In genomic region chr16:58411736-58412614, GRCh38 we compare ENCODE assay signal across 18 cellular contexts. TPM values are rescaled to one million over a fixed set of nuclear protein-coding genes. Genes with fewer than 3 reads are reported as not detected.
A peak's percentile ranks its signal among the peaks of the same experiment; 100 is the strongest.
DNase-seq lines count a peak whose midpoint lies in the region; TF ChIP-seq lines count a peak whose summit lies in the region.
"Had no signal": no experiment of that assay in that cellular context is flagged by ENCODE, and none has a peak within 500 bp of the region (broad histone marks: within the 10 kb centered on the region; RNA-seq: fewer than 3 reads in every experiment).

No MANE protein-coding gene starts in this region.

- H3K27me3 ChIP-seq in colonic mucosa: no peaks in the 10 kb centered on the region

- DNase-seq in DMS53 (lab: John Stamatoyannopoulos, UW) (peak; percentile 52), DMS53 treated with DMSO at 0.1 percent for 48 hours (lab: John Stamatoyannopoulos, UW; ENCODE audit: unreplicated experiment) (no peak), NOMO-1 treated with dmso at 0.1 percent for 144 hours (lab: John Stamatoyannopoulos, UW; ENCODE audit: unreplicated experiment) (peak; percentile 1), epithelial cell of esophagus (ENCODE audit: low read depth) (peak; percentile 80), nephron progenitor cell (no peak), NCI-H2171 treated with DMSO at 0.1 percent for 48 hours (lab: John Stamatoyannopoulos, UW) (no peak), colonic mucosa (no peak), superior temporal gyrus (ENCODE audit: extremely low spot score) (no peak)
- DNase-seq: CD4-positive, CD25-positive, alpha-beta regulatory T cell; naive thymus-derived CD8-positive, alpha-beta T cell; NCI-H1694 treated with DMSO at 0.1 percent for 48 hours; NCI-H526; stimulated activated naive CD4-positive, alpha-beta T cell; WERI-Rb-1 had no signal

- intact Hi-C loops in colonic mucosa (cut with DNase I): no loop called here

- no peak overlapping the region for H3K4me3 ChIP-seq in epithelial cell of esophagus (ENCODE audit: low read length)
- H3K4me3 ChIP-seq in colonic mucosa: no peak overlapping the region
- H3K4me3 ChIP-seq: gastroesophageal sphincter, GM23338 had no signal

- no peak overlapping the region for H3K9ac ChIP-seq in colonic mucosa (ENCODE audit: low read depth in 2 of 2, low read length in 2 of 2)

- H3K4me3 Mint-ChIP-seq in nephron progenitor cell: no peak overlapping the region
- H3K4me3 Mint-ChIP-seq: activated T-helper 17 cell treated with anti-CD3 and anti-CD28 coated beads, Interleukin-2, amount 50 U/mL, for 72 hours; CD4-positive, CD25-positive, alpha-beta regulatory T cell; GM23338; naive thymus-derived CD8-positive, alpha-beta T cell had no signal

- no peak for TF ChIP-seq CTCF in epithelial cell of esophagus (IDR thresholded peaks at IDR 0.05; ENCODE audit: insufficient read depth, low read depth, low read length, missing control alignments)
- TF ChIP-seq CTCF in nephron progenitor cell (IDR thresholded peaks at IDR 0.05): no peak
- no peak for TF ChIP-seq CTCF in colonic mucosa (IDR thresholded peaks at IDR 0.05)

- no peaks in the 10 kb centered on the region for H3K36me3 ChIP-seq in colonic mucosa
- H3K36me3 ChIP-seq: gastroesophageal sphincter, WERI-Rb-1 had no signal

- no peaks in the 10 kb centered on the region for H3K9me3 Mint-ChIP-seq in nephron progenitor cell
- H3K9me3 Mint-ChIP-seq: activated T-helper 17 cell treated with anti-CD3 and anti-CD28 coated beads, Interleukin-2, amount 50 U/mL, for 72 hours; CD4-positive, CD25-positive, alpha-beta regulatory T cell; GM23338; naive thymus-derived CD8-positive, alpha-beta T cell had no signal

- no peaks in the 10 kb centered on the region for H3K9me3 ChIP-seq in colonic mucosa
- H3K9me3 ChIP-seq: gastroesophageal sphincter had no signal

- peaks cover 28% of the 10 kb centered on the region for H3K27me3 Mint-ChIP-seq in nephron progenitor cell (ENCODE audit: low read depth, poor library complexity)
- H3K27me3 Mint-ChIP-seq: activated T-helper 17 cell treated with anti-CD3 and anti-CD28 coated beads, Interleukin-2, amount 50 U/mL, for 72 hours; progenitor cell of endocrine pancreas had no signal

- no peaks in the 10 kb centered on the region for H3K4me1 ChIP-seq in colonic mucosa

- H3K27ac Mint-ChIP-seq in nephron progenitor cell: peak overlapping the region; percentile 56
- H3K27ac Mint-ChIP-seq: activated T-helper 17 cell treated with anti-CD3 and anti-CD28 coated beads, Interleukin-2, amount 50 U/mL, for 72 hours; GM23338; progenitor cell of endocrine pancreas had no signal

- no peaks in the 10 kb centered on the region for H3K36me3 Mint-ChIP-seq in nephron progenitor cell (ENCODE audit: low read depth)
- H3K36me3 Mint-ChIP-seq: CD4-positive, CD25-positive, alpha-beta regulatory T cell; naive thymus-derived CD8-positive, alpha-beta T cell had no signal

- peaks cover 11% of the 10 kb centered on the region for H3K4me1 Mint-ChIP-seq in nephron progenitor cell
- H3K4me1 Mint-ChIP-seq: activated T-helper 17 cell treated with anti-CD3 and anti-CD28 coated beads, Interleukin-2, amount 50 U/mL, for 72 hours; CD4-positive, CD25-positive, alpha-beta regulatory T cell; naive thymus-derived CD8-positive, alpha-beta T cell had no signal

- no peak overlapping the region for H3K27ac ChIP-seq in colonic mucosa
- H3K27ac ChIP-seq: gastroesophageal sphincter, WERI-Rb-1 had no signal

RNA-seq across cellular contexts. Expression of gene GINS3, which starts 19.7 kb away (rescaled TPM):
- 10 to 100 TPM in 1 of 2 donors, 1 to 10 TPM in 1; 2.5 to 11.7 TPM for total RNA-seq in colonic mucosa

Comparison
In these comparisons a context has a peak if more than half of its experiments do, and no peak if none do; other contexts are left out.
1. DNase-seq: peak in DMS53 (single experiment), NOMO-1 treated with dmso at 0.1 percent for 144 hours (single experiment) and epithelial cell of esophagus (single experiment); none in DMS53 treated with DMSO at 0.1 percent for 48 hours (single experiment), nephron progenitor cell (single experiment), NCI-H2171 treated with DMSO at 0.1 percent for 48 hours (single experiment), colonic mucosa (single experiment) and superior temporal gyrus (single experiment).